In genomic region chr1:68464891-68465290, GRCh38 we compare ENCODE assay signal across 1 cellular context.
TF ChIP-seq lines count a peak whose summit lies in the region.

No MANE protein-coding gene starts in this region.

TF ChIP-seq in WTC11, 78 proteins besides CTCF, POLR2A, EP300 and RAD21 (continued from another document):
- TF ChIP-seq, protein P1, sequence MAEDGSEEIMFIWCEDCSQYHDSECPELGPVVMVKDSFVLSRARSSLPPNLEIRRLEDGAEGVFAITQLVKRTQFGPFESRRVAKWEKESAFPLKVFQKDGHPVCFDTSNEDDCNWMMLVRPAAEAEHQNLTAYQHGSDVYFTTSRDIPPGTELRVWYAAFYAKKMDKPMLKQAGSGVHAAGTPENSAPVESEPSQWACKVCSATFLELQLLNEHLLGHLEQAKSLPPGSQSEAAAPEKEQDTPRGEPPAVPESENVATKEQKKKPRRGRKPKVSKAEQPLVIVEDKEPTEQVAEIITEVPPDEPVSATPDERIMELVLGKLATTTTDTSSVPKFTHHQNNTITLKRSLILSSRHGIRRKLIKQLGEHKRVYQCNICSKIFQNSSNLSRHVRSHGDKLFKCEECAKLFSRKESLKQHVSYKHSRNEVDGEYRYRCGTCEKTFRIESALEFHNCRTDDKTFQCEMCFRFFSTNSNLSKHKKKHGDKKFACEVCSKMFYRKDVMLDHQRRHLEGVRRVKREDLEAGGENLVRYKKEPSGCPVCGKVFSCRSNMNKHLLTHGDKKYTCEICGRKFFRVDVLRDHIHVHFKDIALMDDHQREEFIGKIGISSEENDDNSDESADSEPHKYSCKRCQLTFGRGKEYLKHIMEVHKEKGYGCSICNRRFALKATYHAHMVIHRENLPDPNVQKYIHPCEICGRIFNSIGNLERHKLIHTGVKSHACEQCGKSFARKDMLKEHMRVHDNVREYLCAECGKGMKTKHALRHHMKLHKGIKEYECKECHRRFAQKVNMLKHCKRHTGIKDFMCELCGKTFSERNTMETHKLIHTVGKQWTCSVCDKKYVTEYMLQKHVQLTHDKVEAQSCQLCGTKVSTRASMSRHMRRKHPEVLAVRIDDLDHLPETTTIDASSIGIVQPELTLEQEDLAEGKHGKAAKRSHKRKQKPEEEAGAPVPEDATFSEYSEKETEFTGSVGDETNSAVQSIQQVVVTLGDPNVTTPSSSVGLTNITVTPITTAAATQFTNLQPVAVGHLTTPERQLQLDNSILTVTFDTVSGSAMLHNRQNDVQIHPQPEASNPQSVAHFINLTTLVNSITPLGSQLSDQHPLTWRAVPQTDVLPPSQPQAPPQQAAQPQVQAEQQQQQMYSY (CRISPR knock-in tag; IDR thresholded peaks at IDR 0.05): no peak
- TF ChIP-seq SMAD4 (CRISPR knock-in tag; IDR thresholded peaks at IDR 0.05): no peak
- TF ChIP-seq, protein P2, sequence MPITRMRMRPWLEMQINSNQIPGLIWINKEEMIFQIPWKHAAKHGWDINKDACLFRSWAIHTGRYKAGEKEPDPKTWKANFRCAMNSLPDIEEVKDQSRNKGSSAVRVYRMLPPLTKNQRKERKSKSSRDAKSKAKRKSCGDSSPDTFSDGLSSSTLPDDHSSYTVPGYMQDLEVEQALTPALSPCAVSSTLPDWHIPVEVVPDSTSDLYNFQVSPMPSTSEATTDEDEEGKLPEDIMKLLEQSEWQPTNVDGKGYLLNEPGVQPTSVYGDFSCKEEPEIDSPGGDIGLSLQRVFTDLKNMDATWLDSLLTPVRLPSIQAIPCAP (CRISPR knock-in tag; IDR thresholded peaks at IDR 0.05): no peak
- no peak for TF ChIP-seq CDX4 (CRISPR knock-in tag; IDR thresholded peaks at IDR 0.05; ENCODE audit: borderline replicate concordance)
- TF ChIP-seq USF2 (CRISPR knock-in tag; IDR thresholded peaks at IDR 0.05): no peak
- TF ChIP-seq TCF7 (CRISPR knock-in tag; IDR thresholded peaks at IDR 0.05; ENCODE audit: low read depth): no peak
- TF ChIP-seq GABPB1 (CRISPR knock-in tag; IDR thresholded peaks at IDR 0.05): no peak
